In the genomic region with DNA sequence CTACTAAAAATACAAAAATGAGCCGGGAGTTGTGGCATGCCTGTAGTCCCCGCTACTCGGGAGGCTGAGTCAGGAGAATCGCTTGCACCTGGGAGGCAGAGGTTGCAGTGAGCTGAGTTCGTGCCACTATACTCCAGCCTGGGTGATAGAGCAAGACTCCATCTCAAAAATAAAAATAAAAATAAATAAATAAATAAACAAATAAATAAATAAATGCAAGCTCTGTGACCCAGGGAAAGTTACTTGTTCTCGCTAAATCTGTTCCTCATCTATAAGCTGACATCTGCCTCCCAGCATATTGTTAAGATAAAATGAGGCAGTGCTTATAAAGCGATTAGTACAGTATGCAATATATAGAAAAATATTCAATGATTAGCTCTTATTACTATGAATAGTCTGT, we compare ENCODE assay signal across 21 cellular contexts. TPM values are rescaled to one million over a fixed set of nuclear protein-coding genes. Genes with fewer than 3 reads are reported as not detected.
DNase-seq lines count a peak whose midpoint lies in the region; ATAC-seq, FAIRE-seq and TF ChIP-seq lines count a peak whose summit lies in the region.
"Had no signal": no experiment of that assay in that cellular context is flagged by ENCODE, and none has a peak within 500 bp of the region (broad histone marks: within the 10 kb centered on the region; RNA-seq: fewer than 3 reads in every experiment).

No MANE protein-coding gene starts in this region.

- H3K4me1 ChIP-seq in A549 (peaks cover 27% of the 10 kb centered on the region), ascending aorta (peaks cover 18 to 65% of the 10 kb centered on the region in 2 donors), muscle layer of colon (ENCODE audit: insufficient read depth, low read length) (peaks cover 52% of the 10 kb centered on the region), thoracic aorta (ENCODE audit: control insufficient read depth in 1 of 2, low read depth in 2 of 2) (peaks cover 50 to 72% of the 10 kb centered on the region in 2 donors)

- no peak for TF ChIP-seq EP300 in A549 (IDR thresholded peaks at IDR 0.05)

- no peak overlapping the region for H3K4me2 ChIP-seq in A549

- DNase-seq in A549 (ENCODE audit: low read depth in 1 of 2, low spot score in 1 of 2) = no peak
- DNase-seq in ascending aorta (ENCODE audit: low spot score in 2 of 2) = no peak
- no peak for DNase-seq in thoracic aorta (ENCODE audit: low spot score)
- no peak for DNase-seq in GM19238 (ENCODE audit: insufficient read length, low spot score)
- no peak for DNase-seq in A172 (ENCODE audit: low spot score)
- no peak for DNase-seq in SIG-M5 (lab: John Stamatoyannopoulos, UW)
- DNase-seq: AML-193; Caco-2; CD4-positive, alpha-beta T cell; DMS153; DMS79; GDM1 had no signal

- H3K27me3 ChIP-seq in ascending aorta (no peaks in the 10 kb centered on the region), muscle layer of colon (ENCODE audit: control insufficient read depth in 1 of 2, insufficient read depth in 2 of 2, low read length in 2 of 2) (no peaks in the 10 kb centered on the region), thoracic aorta (replicated peaks; ENCODE audit: insufficient read depth) (no peaks in the 10 kb centered on the region)

- POLR2A ChIA-PET in A549 (lab: Yijun Ruan, JAX) = no interaction called here

- ATAC-seq in A549 = no peak
- no peak for ATAC-seq in thoracic aorta (ENCODE audit: insufficient number of reproducible peaks, low FRiP score, low read depth)
- ATAC-seq in GM21528 (IDR thresholded peaks at IDR 0.05; ENCODE audit: low FRiP score, unreplicated experiment) = no peak

- WGBS in A549 (ENCODE audit: missing lambda C conversion rate) = 89% methylated on average over 7 of the region's 7 CpGs

- H3K4me3 ChIP-seq in A549 (no peak overlapping the region), ascending aorta (no peak overlapping the region), muscle layer of colon (ENCODE audit: low read depth in 1 of 2, low read length in 2 of 2) (no peak overlapping the region), thoracic aorta (no peak overlapping the region)
- H3K4me3 ChIP-seq: HAP-1 had no signal

- TF ChIP-seq RAD21 in A549 (conservative IDR thresholded peaks at IDR 0.05 in 1 of 2, IDR thresholded peaks at IDR 0.05 in 1 of 2) = no peak

- H3K9me3 ChIP-seq in A549 (no peaks in the 10 kb centered on the region), ascending aorta (no peaks in the 10 kb centered on the region), muscle layer of colon (ENCODE audit: low read length) (no peaks in the 10 kb centered on the region), thoracic aorta (no peaks in the 10 kb centered on the region)
- H3K9me3 ChIP-seq: Caco-2, HAP-1 had no signal

- no peak for TF ChIP-seq POLR2A in A549 (IDR thresholded peaks at IDR 0.05; ENCODE audit: low read length)

- TF ChIP-seq CTCF in A549 (IDR thresholded peaks at IDR 0.05) (no peak), ascending aorta (IDR thresholded peaks at IDR 0.05) (no peak), thoracic aorta (IDR thresholded peaks at IDR 0.05) (no peak)

- H3K27ac ChIP-seq in A549 = no peak overlapping the region
- peak overlapping the region; percentile 92 to 95 for H3K27ac ChIP-seq in ascending aorta
- H3K27ac ChIP-seq in muscle layer of colon (ENCODE audit: low read depth, low read length) = peak overlapping the region; percentile 28
- peak overlapping the region; percentile 93 to 97 for H3K27ac ChIP-seq in thoracic aorta
- H3K27ac ChIP-seq: C4-2B, HL-60 had no signal

- H3K36me3 ChIP-seq in ascending aorta (no peaks in the 10 kb centered on the region), muscle layer of colon (ENCODE audit: insufficient read depth, low read length) (no peaks in the 10 kb centered on the region), thoracic aorta (no peaks in the 10 kb centered on the region)
- H3K36me3 ChIP-seq: HAP-1 had no signal

- H3K9ac ChIP-seq in muscle layer of colon (ENCODE audit: low read length) = no peak overlapping the region

- CTCF ChIA-PET in A549 (lab: Yijun Ruan, JAX) = interaction anchor here (1.8 kb wide), 1 partner anchor 10 kb away, joined by 6 read pairs; no protein-coding TSS in a partner anchor

- FAIRE-seq in A549 (lab: Jason Lieb, UNC) = no peak
- FAIRE-seq: A204.1, D721Med, GM18507, H1 had no signal

- intact Hi-C loops in ascending aorta (cut with DNase I) = loop anchor here (5.0 to 10.0 kb wide), 2 partner anchors 110 to 437 kb away; no protein-coding TSS in a partner anchor

TF ChIP-seq in A549, 52 proteins besides CTCF, POLR2A, EP300 and RAD21:
- no peak for TF ChIP-seq BHLHE40 (IDR thresholded peaks at IDR 0.05; ENCODE audit: low read depth, low read length)
- TF ChIP-seq ZC3H11A (IDR thresholded peaks at IDR 0.05) = peak; percentile 37
- TF ChIP-seq ESRRA (IDR thresholded peaks at IDR 0.05; ENCODE audit: borderline replicate concordance, low read length) = no peak

RNA-seq across cellular contexts. Expression of gene STK38L, which starts 56.4 kb away (rescaled TPM):
- polyA plus RNA-seq in A549 (2011; rRNA removed) = 24.2 and 32.2 TPM in 2 replicates
- 3.6 and 4.2 TPM in 2 replicates for polyA plus RNA-seq in A549 (2012; cell fraction: cytosol; rRNA removed)
- polyA plus RNA-seq in A549 (2012; cell fraction: nucleus; rRNA removed) = 1.9 and 3.4 TPM in 2 replicates
- polyA plus RNA-seq in A549 (2017; fragmentation: RNase III; extraction: RNeasy Plus Mini Kit Qiagen cat#74134 plus additional on column Dnase treatment) = 13.9 to 17.3 TPM (median 16.3 TPM) in 3 replicates
- polyA minus RNA-seq in A549 (2011; rRNA and poly(A)+ RNA removed) = 7.5 and 8.0 TPM in 2 replicates
- 137 TPM for total RNA-seq in ascending aorta
- 100 to 1,000 TPM; 216 to 227 TPM for total RNA-seq in thoracic aorta
- 30.7 and 34.8 TPM in 2 replicates for total RNA-seq in A172 (2014; rRNA removed; shearing (Covaris generic))

Comparison
In these comparisons a context has a peak if more than half of its experiments do, and no peak if none do; other contexts are left out.
1. H3K27ac ChIP-seq: peak in ascending aorta (2 of 2), muscle layer of colon (single experiment) and thoracic aorta (2 of 2); none in A549 (0 of 2).